ENCODE assay signal across 9 cellular contexts in the genomic region with DNA sequence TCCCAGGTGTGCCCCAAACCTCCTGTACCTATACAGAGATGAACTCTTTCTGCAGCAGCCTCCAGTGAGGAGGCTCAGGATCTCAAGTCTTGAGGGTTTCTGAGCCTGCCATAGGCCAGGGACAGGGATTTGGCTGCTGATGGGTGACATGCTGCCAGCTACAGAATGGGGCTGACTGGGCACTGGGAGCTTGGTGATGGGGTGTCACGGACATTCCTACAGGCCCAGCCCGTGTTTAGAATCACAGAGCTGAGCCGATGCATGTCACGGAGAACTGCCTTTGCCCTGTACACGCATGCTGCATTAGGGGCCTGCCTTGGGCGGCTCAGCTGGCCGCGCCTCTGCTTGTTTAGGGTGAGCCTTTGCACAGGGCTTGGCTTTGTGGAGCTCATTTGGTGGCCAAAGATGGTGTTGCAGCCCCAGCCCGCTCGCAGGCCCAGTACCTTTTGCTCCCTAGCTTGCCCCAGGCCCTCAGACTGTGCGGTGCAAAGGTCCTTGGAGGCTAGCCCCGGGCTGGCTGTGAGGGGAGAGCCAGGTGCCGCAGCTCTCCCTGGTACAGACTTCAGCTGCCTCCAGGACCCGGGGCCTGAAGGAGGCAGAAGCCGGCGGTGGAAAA.
A peak's percentile ranks its signal among the peaks of the same experiment; 100 is the strongest.
DNase-seq lines count a peak whose midpoint lies in the region; ATAC-seq and TF ChIP-seq lines count a peak whose summit lies in the region.
"Had no signal": no experiment of that assay in that cellular context is flagged by ENCODE, and none has a peak within 500 bp of the region (broad histone marks: within the 10 kb centered on the region; RNA-seq: fewer than 3 reads in every experiment).

No MANE protein-coding gene starts in this region.

- H3K4me1 ChIP-seq in HEK293 (ENCODE audit: control insufficient read depth, insufficient read depth, low read length) (peaks cover 5% of the 10 kb centered on the region; the same call in 1 of the 2 replicates), ascending aorta (peaks cover 0 to 10% of the 10 kb centered on the region in 2 donors), iPS-15b (ENCODE audit: control insufficient read depth, insufficient read depth, low read length) (peaks cover 25% of the 10 kb centered on the region), skeletal muscle satellite cell (ENCODE audit: control insufficient read depth, insufficient read depth, low read length) (peaks cover 11% of the 10 kb centered on the region)

- CTCF ChIA-PET in HEK293 (lab: Yijun Ruan, JAX), result interaction anchor here (0.6 to 1.3 kb wide), 5 partner anchors 9 to 111 kb away, joined by 3 to 4 read pairs (median 3); no protein-coding TSS in a partner anchor

- in situ Hi-C loops in ACHN (cut with HindIII; ENCODE audit: low pct_ligation_motif_present, low pct_unique_long_range_greater_than_20kb, low sequenced_read_pairs), result no loop called here

- no peak for DNase-seq in ascending aorta (ENCODE audit: low spot score in 2 of 2)
- DNase-seq in ACHN, result no peak
- no peak for DNase-seq in globus pallidus (ENCODE audit: low spot score)
- DNase-seq: KG1 had no signal

- H3K36me3 ChIP-seq in HEK293 (ENCODE audit: control insufficient read depth in 2 of 2, insufficient read depth in 1 of 2, low read length in 2 of 2) (no peaks in the 10 kb centered on the region), ascending aorta (peaks cover 0 to 5% of the 10 kb centered on the region in 2 donors), iPS-15b (ENCODE audit: control insufficient read depth, insufficient read depth, low read length) (no peaks in the 10 kb centered on the region), skeletal muscle satellite cell (ENCODE audit: insufficient read depth, low read length) (no peaks in the 10 kb centered on the region)

- H3K4me3 ChIP-seq in HEK293 (ENCODE audit: low read depth, low read length) (no peak overlapping the region), ascending aorta (peak overlapping the region; percentile 46 to 61), iPS-15b (ENCODE audit: low read depth, low read length) (peak overlapping the region; percentile 84), skeletal muscle satellite cell (ENCODE audit: low read length) (peak overlapping the region; percentile 71)

- intact Hi-C loops in ascending aorta (cut with DNase I), result no loop called here

- H3K4me2 ChIP-seq in skeletal muscle satellite cell (ENCODE audit: low read length), result peak overlapping the region; percentile 94

- H3K9ac ChIP-seq in iPS-15b (ENCODE audit: low read depth, low read length) (peak overlapping the region; percentile 9), skeletal muscle satellite cell (ENCODE audit: low read depth, low read length) (no peak overlapping the region)

- H3K9me3 ChIP-seq in HEK293 (ENCODE audit: control insufficient read depth, insufficient read depth, low read depth, low read length) (no peaks in the 10 kb centered on the region), ascending aorta (no peaks in the 10 kb centered on the region), iPS-15b (ENCODE audit: control insufficient read depth, insufficient read depth, low read length) (no peaks in the 10 kb centered on the region), skeletal muscle satellite cell (replicated peaks; ENCODE audit: low read length) (no peaks in the 10 kb centered on the region)

- ATAC-seq in GM18909 (IDR thresholded peaks at IDR 0.05; ENCODE audit: poor library complexity, unreplicated experiment), result no peak
- no peak for ATAC-seq in GM19023 (IDR thresholded peaks at IDR 0.05; ENCODE audit: unreplicated experiment)

- POLR2A ChIA-PET in HEK293 (lab: Yijun Ruan, JAX), result interaction anchor here (0.6 to 1.4 kb wide), 4 partner anchors 23 to 265 kb away, joined by 3 to 4 read pairs (median 4); no protein-coding TSS in a partner anchor

- no peak for TF ChIP-seq CTCF in HEK293 (tag by site-specific recombination; IDR thresholded peaks at IDR 0.05)
- TF ChIP-seq CTCF in ascending aorta (IDR thresholded peaks at IDR 0.05), result no peak

- no peak overlapping the region for H3K27ac ChIP-seq in HEK293 (ENCODE audit: extremely low read depth, low read depth, low read length)
- H3K27ac ChIP-seq in ascending aorta, result no peak overlapping the region

- H3K27me3 ChIP-seq in ascending aorta (no peaks in the 10 kb centered on the region), iPS-15b (ENCODE audit: control insufficient read depth, insufficient read depth, low read length) (peaks cover 9% of the 10 kb centered on the region), skeletal muscle satellite cell (ENCODE audit: control insufficient read depth, insufficient read depth, low read length) (no peaks in the 10 kb centered on the region)

TF ChIP-seq in HEK293, 187 proteins besides CTCF, POLR2A, EP300 and RAD21:
- TF ChIP-seq ZNF2 (tag by site-specific recombination; IDR thresholded peaks at IDR 0.05) (no peak), KLF1 (tag by site-specific recombination; IDR thresholded peaks at IDR 0.05) (peak; percentile 57; the same call in 1 of the 2 replicates)
TF ChIP-seq in HEK293: peak in this region for 1.
